2 cellular contexts compared by ENCODE assay signal in the genomic region with DNA sequence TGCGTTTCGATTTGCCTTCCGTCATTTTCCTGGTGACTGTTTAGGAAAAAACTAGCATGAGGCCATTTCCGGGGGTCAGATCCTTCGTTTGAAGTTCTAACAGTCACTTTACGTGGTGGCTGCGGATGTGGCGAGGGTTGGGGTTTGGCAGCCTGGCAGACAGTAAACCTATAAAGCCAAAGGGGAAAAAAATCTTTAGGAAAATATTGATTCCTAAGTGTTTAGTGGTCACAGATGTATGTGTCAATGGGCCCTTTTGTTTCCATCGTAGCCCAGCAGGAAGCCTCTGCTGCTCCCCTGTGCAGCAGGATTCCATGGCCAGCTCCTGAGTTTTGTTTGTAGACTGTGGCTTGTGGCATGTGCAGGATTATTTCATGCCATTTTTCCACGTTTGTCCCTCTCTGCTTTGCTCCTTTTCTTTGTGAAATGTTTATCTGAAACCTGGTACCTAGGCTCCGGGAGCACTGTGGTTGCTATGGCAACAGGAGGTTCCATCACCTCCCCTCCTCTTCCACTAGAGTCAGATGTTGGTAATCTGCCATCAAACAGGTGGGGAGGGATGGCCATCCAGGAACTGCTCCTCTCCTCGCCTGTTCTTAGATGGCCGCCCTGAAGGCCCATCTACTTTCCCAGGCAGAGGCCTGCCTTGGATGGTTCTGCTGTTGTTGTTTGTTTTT.
TF ChIP-seq lines count a peak whose summit lies in the region.

No MANE protein-coding gene starts in this region.

TF ChIP-seq in SK-N-SH, 30 proteins besides CTCF, POLR2A, EP300 and RAD21:
- TF ChIP-seq, protein P1, sequence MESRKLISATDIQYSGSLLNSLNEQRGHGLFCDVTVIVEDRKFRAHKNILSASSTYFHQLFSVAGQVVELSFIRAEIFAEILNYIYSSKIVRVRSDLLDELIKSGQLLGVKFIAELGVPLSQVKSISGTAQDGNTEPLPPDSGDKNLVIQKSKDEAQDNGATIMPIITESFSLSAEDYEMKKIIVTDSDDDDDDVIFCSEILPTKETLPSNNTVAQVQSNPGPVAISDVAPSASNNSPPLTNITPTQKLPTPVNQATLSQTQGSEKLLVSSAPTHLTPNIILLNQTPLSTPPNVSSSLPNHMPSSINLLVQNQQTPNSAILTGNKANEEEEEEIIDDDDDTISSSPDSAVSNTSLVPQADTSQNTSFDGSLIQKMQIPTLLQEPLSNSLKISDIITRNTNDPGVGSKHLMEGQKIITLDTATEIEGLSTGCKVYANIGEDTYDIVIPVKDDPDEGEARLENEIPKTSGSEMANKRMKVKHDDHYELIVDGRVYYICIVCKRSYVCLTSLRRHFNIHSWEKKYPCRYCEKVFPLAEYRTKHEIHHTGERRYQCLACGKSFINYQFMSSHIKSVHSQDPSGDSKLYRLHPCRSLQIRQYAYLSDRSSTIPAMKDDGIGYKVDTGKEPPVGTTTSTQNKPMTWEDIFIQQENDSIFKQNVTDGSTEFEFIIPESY (IDR thresholded peaks at IDR 0.05; ENCODE audit: borderline replicate concordance, low read depth) = no peak
- no peak for TF ChIP-seq POLR2AphosphoS5 (IDR thresholded peaks at IDR 0.05; ENCODE audit: low read depth, low read length)
- no peak for TF ChIP-seq RCOR1 (IDR thresholded peaks at IDR 0.05; ENCODE audit: low read length)
- peak; percentile 36; the same call in 1 of the 2 replicates for TF ChIP-seq GATA2 (CRISPR knock-in tag; IDR thresholded peaks at IDR 0.05)
- no peak for TF ChIP-seq MXI1 (IDR thresholded peaks at IDR 0.05; ENCODE audit: low read depth, low read length)
- TF ChIP-seq SIN3A (IDR thresholded peaks at IDR 0.05; ENCODE audit: borderline replicate concordance, low read depth, low read length) = no peak

TF ChIP-seq in SK-N-SH treated with all-trans-retinoic acid at 6 μM for 48 hours, 23 proteins besides CTCF, POLR2A, EP300 and RAD21:
- TF ChIP-seq, protein P2, sequence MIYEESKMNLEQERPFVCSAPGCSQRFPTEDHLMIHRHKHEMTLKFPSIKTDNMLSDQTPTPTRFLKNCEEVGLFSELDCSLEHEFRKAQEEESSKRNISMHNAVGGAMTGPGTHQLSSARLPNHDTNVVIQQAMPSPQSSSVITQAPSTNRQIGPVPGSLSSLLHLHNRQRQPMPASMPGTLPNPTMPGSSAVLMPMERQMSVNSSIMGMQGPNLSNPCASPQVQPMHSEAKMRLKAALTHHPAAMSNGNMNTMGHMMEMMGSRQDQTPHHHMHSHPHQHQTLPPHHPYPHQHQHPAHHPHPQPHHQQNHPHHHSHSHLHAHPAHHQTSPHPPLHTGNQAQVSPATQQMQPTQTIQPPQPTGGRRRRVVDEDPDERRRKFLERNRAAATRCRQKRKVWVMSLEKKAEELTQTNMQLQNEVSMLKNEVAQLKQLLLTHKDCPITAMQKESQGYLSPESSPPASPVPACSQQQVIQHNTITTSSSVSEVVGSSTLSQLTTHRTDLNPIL (CRISPR knock-in tag; IDR thresholded peaks at IDR 0.05; ENCODE audit: low read depth) = no peak
- no peak for TF ChIP-seq OSR1 (CRISPR knock-in tag; IDR thresholded peaks at IDR 0.05)
- no peak for TF ChIP-seq BACH2 (CRISPR knock-in tag; IDR thresholded peaks at IDR 0.05; ENCODE audit: borderline replicate concordance)
- no peak for TF ChIP-seq ZNF8 (CRISPR knock-in tag; IDR thresholded peaks at IDR 0.05)
- TF ChIP-seq, protein P3, sequence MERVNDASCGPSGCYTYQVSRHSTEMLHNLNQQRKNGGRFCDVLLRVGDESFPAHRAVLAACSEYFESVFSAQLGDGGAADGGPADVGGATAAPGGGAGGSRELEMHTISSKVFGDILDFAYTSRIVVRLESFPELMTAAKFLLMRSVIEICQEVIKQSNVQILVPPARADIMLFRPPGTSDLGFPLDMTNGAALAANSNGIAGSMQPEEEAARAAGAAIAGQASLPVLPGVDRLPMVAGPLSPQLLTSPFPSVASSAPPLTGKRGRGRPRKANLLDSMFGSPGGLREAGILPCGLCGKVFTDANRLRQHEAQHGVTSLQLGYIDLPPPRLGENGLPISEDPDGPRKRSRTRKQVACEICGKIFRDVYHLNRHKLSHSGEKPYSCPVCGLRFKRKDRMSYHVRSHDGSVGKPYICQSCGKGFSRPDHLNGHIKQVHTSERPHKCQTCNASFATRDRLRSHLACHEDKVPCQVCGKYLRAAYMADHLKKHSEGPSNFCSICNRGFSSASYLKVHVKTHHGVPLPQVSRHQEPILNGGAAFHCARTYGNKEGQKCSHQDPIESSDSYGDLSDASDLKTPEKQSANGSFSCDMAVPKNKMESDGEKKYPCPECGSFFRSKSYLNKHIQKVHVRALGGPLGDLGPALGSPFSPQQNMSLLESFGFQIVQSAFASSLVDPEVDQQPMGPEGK (CRISPR knock-in tag; IDR thresholded peaks at IDR 0.05; ENCODE audit: borderline replicate concordance) = no peak
